In the genomic region with DNA sequence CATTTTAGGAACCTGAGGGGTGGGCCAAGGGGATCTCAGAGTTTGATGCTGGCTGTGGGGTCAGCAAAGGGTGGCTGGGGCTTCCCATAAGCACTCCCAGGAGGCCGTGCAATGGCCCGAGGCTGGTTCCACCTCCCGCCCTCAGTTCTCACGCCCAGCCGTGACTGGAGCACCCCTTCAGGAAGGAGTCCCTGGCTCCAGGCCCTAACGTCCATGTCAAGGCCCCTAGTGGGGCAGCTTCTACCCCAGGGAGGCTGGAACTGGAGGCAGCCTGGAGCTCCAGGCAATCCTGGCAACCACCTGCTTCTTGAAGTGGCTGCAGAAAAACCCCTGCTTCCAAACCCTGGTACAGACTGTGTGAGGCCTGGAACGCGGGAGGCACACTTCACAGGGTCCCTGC, we compare ENCODE assay signal across 3 cellular contexts.
TF ChIP-seq lines count a peak whose summit lies in the region.

No MANE protein-coding gene starts in this region.

TF ChIP-seq in SK-N-SH, 30 proteins besides CTCF, POLR2A, EP300 and RAD21:
- TF ChIP-seq YY1 (IDR thresholded peaks at IDR 0.05; ENCODE audit: low read depth) (no peak), MAX (IDR thresholded peaks at IDR 0.05; ENCODE audit: low read depth) (no peak), FOSL2 (IDR thresholded peaks at IDR 0.05; ENCODE audit: borderline replicate concordance, low read depth) (no peak), SIN3A (IDR thresholded peaks at IDR 0.05; ENCODE audit: borderline replicate concordance, low read depth, low read length) (no peak), PBX3 (IDR thresholded peaks at IDR 0.05) (no peak), GABPA (IDR thresholded peaks at IDR 0.05; ENCODE audit: low read depth) (no peak), REST (IDR thresholded peaks at IDR 0.05; ENCODE audit: low read depth, low read length) (no peak), FOXM1 (IDR thresholded peaks at IDR 0.05; ENCODE audit: low read depth) (no peak), EZH2phosphoT487 (IDR thresholded peaks at IDR 0.05; ENCODE audit: borderline replicate concordance, low read depth) (no peak), POLR2AphosphoS5 (IDR thresholded peaks at IDR 0.05; ENCODE audit: low read depth, low read length) (no peak)
- TF ChIP-seq, protein P1, sequence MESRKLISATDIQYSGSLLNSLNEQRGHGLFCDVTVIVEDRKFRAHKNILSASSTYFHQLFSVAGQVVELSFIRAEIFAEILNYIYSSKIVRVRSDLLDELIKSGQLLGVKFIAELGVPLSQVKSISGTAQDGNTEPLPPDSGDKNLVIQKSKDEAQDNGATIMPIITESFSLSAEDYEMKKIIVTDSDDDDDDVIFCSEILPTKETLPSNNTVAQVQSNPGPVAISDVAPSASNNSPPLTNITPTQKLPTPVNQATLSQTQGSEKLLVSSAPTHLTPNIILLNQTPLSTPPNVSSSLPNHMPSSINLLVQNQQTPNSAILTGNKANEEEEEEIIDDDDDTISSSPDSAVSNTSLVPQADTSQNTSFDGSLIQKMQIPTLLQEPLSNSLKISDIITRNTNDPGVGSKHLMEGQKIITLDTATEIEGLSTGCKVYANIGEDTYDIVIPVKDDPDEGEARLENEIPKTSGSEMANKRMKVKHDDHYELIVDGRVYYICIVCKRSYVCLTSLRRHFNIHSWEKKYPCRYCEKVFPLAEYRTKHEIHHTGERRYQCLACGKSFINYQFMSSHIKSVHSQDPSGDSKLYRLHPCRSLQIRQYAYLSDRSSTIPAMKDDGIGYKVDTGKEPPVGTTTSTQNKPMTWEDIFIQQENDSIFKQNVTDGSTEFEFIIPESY (IDR thresholded peaks at IDR 0.05; ENCODE audit: borderline replicate concordance, low read depth): no peak

TF ChIP-seq in SK-N-SH treated with all-trans-retinoic acid at 6 μM for 48 hours, 23 proteins besides CTCF, POLR2A, EP300 and RAD21:
- TF ChIP-seq, protein P2, sequence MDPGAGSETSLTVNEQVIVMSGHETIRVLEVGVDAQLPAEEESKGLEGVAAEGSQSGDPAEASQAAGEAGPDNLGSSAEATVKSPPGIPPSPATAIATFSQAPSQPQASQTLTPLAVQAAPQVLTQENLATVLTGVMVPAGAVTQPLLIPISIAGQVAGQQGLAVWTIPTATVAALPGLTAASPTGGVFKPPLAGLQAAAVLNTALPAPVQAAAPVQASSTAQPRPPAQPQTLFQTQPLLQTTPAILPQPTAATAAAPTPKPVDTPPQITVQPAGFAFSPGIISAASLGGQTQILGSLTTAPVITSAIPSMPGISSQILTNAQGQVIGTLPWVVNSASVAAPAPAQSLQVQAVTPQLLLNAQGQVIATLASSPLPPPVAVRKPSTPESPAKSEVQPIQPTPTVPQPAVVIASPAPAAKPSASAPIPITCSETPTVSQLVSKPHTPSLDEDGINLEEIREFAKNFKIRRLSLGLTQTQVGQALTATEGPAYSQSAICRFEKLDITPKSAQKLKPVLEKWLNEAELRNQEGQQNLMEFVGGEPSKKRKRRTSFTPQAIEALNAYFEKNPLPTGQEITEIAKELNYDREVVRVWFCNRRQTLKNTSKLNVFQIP (CRISPR knock-in tag; IDR thresholded peaks at IDR 0.05; ENCODE audit: borderline replicate concordance, low read depth): no peak
- TF ChIP-seq ZC3H10 (CRISPR knock-in tag; IDR thresholded peaks at IDR 0.05) (no peak), RARB (CRISPR knock-in tag; IDR thresholded peaks at IDR 0.05) (no peak), TOX (CRISPR knock-in tag; IDR thresholded peaks at IDR 0.05; ENCODE audit: borderline replicate concordance) (no peak)
- TF ChIP-seq, protein P3, sequence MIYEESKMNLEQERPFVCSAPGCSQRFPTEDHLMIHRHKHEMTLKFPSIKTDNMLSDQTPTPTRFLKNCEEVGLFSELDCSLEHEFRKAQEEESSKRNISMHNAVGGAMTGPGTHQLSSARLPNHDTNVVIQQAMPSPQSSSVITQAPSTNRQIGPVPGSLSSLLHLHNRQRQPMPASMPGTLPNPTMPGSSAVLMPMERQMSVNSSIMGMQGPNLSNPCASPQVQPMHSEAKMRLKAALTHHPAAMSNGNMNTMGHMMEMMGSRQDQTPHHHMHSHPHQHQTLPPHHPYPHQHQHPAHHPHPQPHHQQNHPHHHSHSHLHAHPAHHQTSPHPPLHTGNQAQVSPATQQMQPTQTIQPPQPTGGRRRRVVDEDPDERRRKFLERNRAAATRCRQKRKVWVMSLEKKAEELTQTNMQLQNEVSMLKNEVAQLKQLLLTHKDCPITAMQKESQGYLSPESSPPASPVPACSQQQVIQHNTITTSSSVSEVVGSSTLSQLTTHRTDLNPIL (CRISPR knock-in tag; IDR thresholded peaks at IDR 0.05; ENCODE audit: low read depth): no peak

TF ChIP-seq in H1, 55 proteins besides CTCF, POLR2A, EP300 and RAD21:
- TF ChIP-seq USF2 (IDR thresholded peaks at IDR 0.05; ENCODE audit: low read length) (no peak), CEBPB (IDR thresholded peaks at IDR 0.05; ENCODE audit: low read depth, low read length) (no peak)
